ENCODE assay signal across 19 cellular contexts in genomic region chr19:8238251-8238650, GRCh38. TPM values are rescaled to one million over a fixed set of nuclear protein-coding genes. Genes with fewer than 3 reads are reported as not detected.
A peak's percentile ranks its signal among the peaks of the same experiment; 100 is the strongest.
DNase-seq lines count a peak whose midpoint lies in the region; ATAC-seq and TF ChIP-seq lines count a peak whose summit lies in the region.
"Had no signal": no experiment of that assay in that cellular context is flagged by ENCODE, and none has a peak within 500 bp of the region (broad histone marks: within the 10 kb centered on the region; RNA-seq: fewer than 3 reads in every experiment).

No MANE protein-coding gene starts in this region.

- H3K27me3 Mint-ChIP-seq in activated CD8-positive, alpha-beta T cell treated with anti-CD3 and anti-CD28 coated beads, Interleukin-2, amount 10 ng/mL, durations not matched to agents 7 days and 5 days (ENCODE audit: low read depth), result no peaks in the 10 kb centered on the region
- no peaks in the 10 kb centered on the region for H3K27me3 Mint-ChIP-seq in activated CD8-positive, alpha-beta T cell treated with anti-CD3 and anti-CD28 coated beads for 36 hours

- ATAC-seq in activated CD8-positive, alpha-beta T cell treated with anti-CD3 and anti-CD28 coated beads, Interleukin-2, amount 10 ng/mL, durations not matched to agents 7 days and 5 days, result no peak
- ATAC-seq in activated CD8-positive, alpha-beta T cell treated with anti-CD3 and anti-CD28 coated beads for 36 hours, result no peak
- ATAC-seq: psoas muscle had no signal

- H2AFZ ChIP-seq in Karpas-422 (ENCODE audit: low read length), result no peak overlapping the region

- no peaks in the 10 kb centered on the region for H3K36me3 ChIP-seq in Karpas-422 (ENCODE audit: insufficient read depth, low read length)

- peaks cover 16% of the 10 kb centered on the region for H3K4me1 Mint-ChIP-seq in activated CD8-positive, alpha-beta T cell treated with anti-CD3 and anti-CD28 coated beads, Interleukin-2, amount 10 ng/mL, durations not matched to agents 7 days and 5 days (ENCODE audit: low read depth)
- H3K4me1 Mint-ChIP-seq in activated CD8-positive, alpha-beta T cell treated with anti-CD3 and anti-CD28 coated beads for 36 hours (ENCODE audit: low read depth), result peaks cover 17% of the 10 kb centered on the region

- no peaks in the 10 kb centered on the region for H3K27me3 ChIP-seq in Karpas-422 (ENCODE audit: low read length)

- H3K9me3 Mint-ChIP-seq in activated CD8-positive, alpha-beta T cell treated with anti-CD3 and anti-CD28 coated beads, Interleukin-2, amount 10 ng/mL, durations not matched to agents 7 days and 5 days (ENCODE audit: insufficient read depth), result peaks cover 6% of the 10 kb centered on the region
- peaks cover 13% of the 10 kb centered on the region for H3K9me3 Mint-ChIP-seq in activated CD8-positive, alpha-beta T cell treated with anti-CD3 and anti-CD28 coated beads for 36 hours

- peak overlapping the region; percentile 39 for H3K27ac Mint-ChIP-seq in activated CD8-positive, alpha-beta T cell treated with anti-CD3 and anti-CD28 coated beads, Interleukin-2, amount 10 ng/mL, durations not matched to agents 7 days and 5 days
- H3K27ac Mint-ChIP-seq in activated CD8-positive, alpha-beta T cell treated with anti-CD3 and anti-CD28 coated beads for 36 hours, result no peak overlapping the region

- no peaks in the 10 kb centered on the region for H3K9me2 ChIP-seq in Karpas-422 (replicated peaks; ENCODE audit: insufficient read depth, low read length)

- no peaks in the 10 kb centered on the region for H4K20me1 ChIP-seq in Karpas-422 (ENCODE audit: insufficient read depth, low read depth, low read length)

- no peak for TF ChIP-seq CTCF in activated CD8-positive, alpha-beta T cell treated with anti-CD3 and anti-CD28 coated beads for 36 hours (IDR thresholded peaks at IDR 0.05)
- TF ChIP-seq CTCF in fibroblast of the aortic adventitia (IDR thresholded peaks at IDR 0.05; ENCODE audit: insufficient read depth, low read length), result no peak

- H3K27ac ChIP-seq in skin epidermis (peak overlapping the region in 17 of 21 experiments; percentile 9 to 84 (median 72)), Karpas-422 (ENCODE audit: low read length) (no peak overlapping the region)
- H3K27ac ChIP-seq: coronary artery, psoas muscle had no signal

- CTCF ChIA-PET in activated CD8-positive, alpha-beta T cell treated with anti-CD3 and anti-CD28 coated beads, Interleukin-2, amount 10 ng/mL, durations not matched to agents 7 days and 5 days (lab: Charles Lee), result no interaction called here
- CTCF ChIA-PET in activated CD8-positive, alpha-beta T cell treated with anti-CD3 and anti-CD28 coated beads for 36 hours (lab: Charles Lee), result interaction anchor here (1.3 kb wide), 1 partner anchor 79 kb away, joined by 4 read pairs; no protein-coding TSS in a partner anchor

- H3K36me3 Mint-ChIP-seq in activated CD8-positive, alpha-beta T cell treated with anti-CD3 and anti-CD28 coated beads, Interleukin-2, amount 10 ng/mL, durations not matched to agents 7 days and 5 days (ENCODE audit: low read depth), result peaks cover 31% of the 10 kb centered on the region
- H3K36me3 Mint-ChIP-seq in activated CD8-positive, alpha-beta T cell treated with anti-CD3 and anti-CD28 coated beads for 36 hours (ENCODE audit: low read depth), result peaks cover 20% of the 10 kb centered on the region

- no peaks in the 10 kb centered on the region for H3K79me2 ChIP-seq in Karpas-422 (ENCODE audit: low read length)

- no peak overlapping the region for H3K4me3 Mint-ChIP-seq in activated CD8-positive, alpha-beta T cell treated with anti-CD3 and anti-CD28 coated beads, Interleukin-2, amount 10 ng/mL, durations not matched to agents 7 days and 5 days
- no peak overlapping the region for H3K4me3 Mint-ChIP-seq in activated CD8-positive, alpha-beta T cell treated with anti-CD3 and anti-CD28 coated beads for 36 hours
- H3K4me3 Mint-ChIP-seq: CD8-positive, alpha-beta memory T cell had no signal

- no peaks in the 10 kb centered on the region for H3K9me3 ChIP-seq in Karpas-422 (ENCODE audit: low read length)
- H3K9me3 ChIP-seq: psoas muscle had no signal

- DNase-seq in activated CD8-positive, alpha-beta T cell treated with anti-CD3 and anti-CD28 coated beads, Interleukin-2, amount 10 ng/mL, durations not matched to agents 7 days and 5 days, result no peak
- no peak for DNase-seq in activated CD8-positive, alpha-beta T cell treated with anti-CD3 and anti-CD28 coated beads for 36 hours
- DNase-seq in NCI-H524 treated with DMSO at 0.1 percent for 48 hours (lab: John Stamatoyannopoulos, UW) (peak; percentile 49), fibroblast of the aortic adventitia (ENCODE audit: low read depth) (peak; percentile 19), medulla oblongata (ENCODE audit: extremely low spot score) (no peak), T-helper 9 cell (no peak), Karpas-422 (no peak)
- DNase-seq: 8988T; activated CD4-positive, alpha-beta T cell treated with anti-CD3 and anti-CD28 coated beads for 48 hours; activated T-cell treated with anti-CD3 and anti-CD28 coated beads, Interleukin-2, amount 50 U/mL, for 48 hours; CD8-positive, alpha-beta memory T cell; GDM1; midbrain; NCI-H1417 treated with DMSO at 0.1 percent for 48 hours; psoas muscle; RPMI8226; T-helper 2 cell had no signal

- POLR2A ChIA-PET in activated CD8-positive, alpha-beta T cell treated with anti-CD3 and anti-CD28 coated beads, Interleukin-2, amount 10 ng/mL, durations not matched to agents 7 days and 5 days (lab: Charles Lee), result no interaction called here
- POLR2A ChIA-PET in activated CD8-positive, alpha-beta T cell treated with anti-CD3 and anti-CD28 coated beads for 36 hours (lab: Charles Lee), result no interaction called here

- no peak overlapping the region for H3K4me2 ChIP-seq in Karpas-422 (ENCODE audit: low read depth, low read length, poor library complexity, severe bottlenecking)

- H3K4me3 ChIP-seq in fibroblast of the aortic adventitia (ENCODE audit: low read depth, low read length) (no peak overlapping the region), skin epidermis (no peak overlapping the region), Karpas-422 (ENCODE audit: low read length) (no peak overlapping the region)
- H3K4me3 ChIP-seq: coronary artery, psoas muscle had no signal

- intact Hi-C loops in activated CD8-positive, alpha-beta T cell treated with anti-CD3 and anti-CD28 coated beads for 36 hours (cut with micrococcal nuclease), result no loop called here

- H3K9ac ChIP-seq in Karpas-422 (ENCODE audit: low read length), result no peak overlapping the region

- H3K4me1 ChIP-seq in Karpas-422 (ENCODE audit: low read length), result no peaks in the 10 kb centered on the region

RNA-seq across cellular contexts. Expression of gene CERS4, which starts 29.1 kb away (rescaled TPM):
- 10 to 100 TPM; 27.7 to 28.1 TPM for total RNA-seq in activated CD8-positive, alpha-beta T cell treated with anti-CD3 and anti-CD28 coated beads, Interleukin-2, amount 10 ng/mL, durations not matched to agents 7 days and 5 days
- 10 to 100 TPM; 15.5 to 19.7 TPM for total RNA-seq in activated CD8-positive, alpha-beta T cell treated with anti-CD3 and anti-CD28 coated beads for 36 hours
- total RNA-seq in fibroblast of the aortic adventitia (ENCODE audit: low replicate concordance), result 2.1 and 14.1 TPM in 2 replicates
- total RNA-seq in Karpas-422 (2014; rRNA removed; shearing (Covaris generic); ENCODE audit: low replicate concordance), result 66.3 and 105 TPM in 2 replicates

Comparison
In these comparisons a context has a peak if more than half of its experiments do, and no peak if none do; other contexts are left out.
1. DNase-seq: peak in NCI-H524 treated with DMSO at 0.1 percent for 48 hours (single experiment) and fibroblast of the aortic adventitia (single experiment); none in activated CD8-positive, alpha-beta T cell treated with anti-CD3 and anti-CD28 coated beads, Interleukin-2, amount 10 ng/mL, durations not matched to agents 7 days and 5 days (single experiment), activated CD8-positive, alpha-beta T cell treated with anti-CD3 and anti-CD28 coated beads for 36 hours (single experiment), medulla oblongata (single experiment), T-helper 9 cell (single experiment) and Karpas-422 (single experiment).